In genomic region chr7:30800785-30801252, GRCh38 we compare ENCODE assay signal across 8 cellular contexts. TPM values are rescaled to one million over a fixed set of nuclear protein-coding genes. Genes with fewer than 3 reads are reported as not detected.
A peak's percentile ranks its signal among the peaks of the same experiment; 100 is the strongest.
DNase-seq lines count a peak whose midpoint lies in the region; ATAC-seq and TF ChIP-seq lines count a peak whose summit lies in the region.

No MANE protein-coding gene starts in this region.

- TF ChIP-seq CTCF in KMS-11 (conservative IDR thresholded peaks at IDR 0.05; ENCODE audit: low read depth, low read length) (peak; percentile 79), PC-9 (conservative IDR thresholded peaks at IDR 0.05) (peak; percentile 91), breast epithelium (IDR thresholded peaks at IDR 0.05) (peak; percentile 21 to 76 (median 71))

- CTCF ChIA-PET in PC-9 (lab: Charles Lee) = no interaction called here

- H4K20me1 ChIP-seq in KMS-11 (ENCODE audit: insufficient read depth) (no peaks in the 10 kb centered on the region), PC-9 (ENCODE audit: insufficient read depth) (peaks cover 3% of the 10 kb centered on the region; the same call in 1 of the 2 replicates)

- no TSS peak for BruUV-seq in PC-9 (replicated peaks; lab: Mats Ljungman, UMichigan)

- H3K4me3 ChIP-seq in KMS-11 (IDR thresholded peaks at IDR 0.05; ENCODE audit: insufficient read depth, low read depth, low read length) (no peak overlapping the region), PC-9 (no peak overlapping the region), breast epithelium (no peak overlapping the region)

- peaks cover 28% of the 10 kb centered on the region for H3F3A ChIP-seq in PC-9 (ENCODE audit: insufficient read depth, low read depth)

- no peaks in the 10 kb centered on the region for H3K9me2 ChIP-seq in PC-9 (ENCODE audit: insufficient read depth)

- H3K4me1 ChIP-seq in KMS-11 (ENCODE audit: low read depth, poor library complexity, severe bottlenecking) (no peaks in the 10 kb centered on the region), PC-9 (replicated peaks; ENCODE audit: insufficient read depth) (peaks cover 56% of the 10 kb centered on the region), breast epithelium (peaks cover 7 to 8% of the 10 kb centered on the region in 2 donors)

- POLR2A ChIA-PET in PC-9 (lab: Charles Lee; ENCODE audit: unreplicated experiment) = no interaction called here

- no peak overlapping the region for H3K27ac ChIP-seq in KMS-11
- H3K27ac ChIP-seq in PC-9 = no peak overlapping the region
- H3K27ac ChIP-seq in breast epithelium = peak overlapping the region; percentile 15 to 70

- H3K4me2 ChIP-seq in KMS-11 (no peak overlapping the region), PC-9 (no peak overlapping the region)

- H3K27me3 ChIP-seq in KMS-11 (ENCODE audit: insufficient read depth, low read depth) (no peaks in the 10 kb centered on the region), PC-9 (ENCODE audit: insufficient read depth, low read depth) (no peaks in the 10 kb centered on the region), breast epithelium (no peaks in the 10 kb centered on the region)

- DNase-seq in DMS 273 (lab: John Stamatoyannopoulos, UW; ENCODE audit: unreplicated experiment) (peak; percentile 95), PC-9 (peak; percentile 52 to 61), breast epithelium (ENCODE audit: low spot score in 2 of 2) (peak in 1 of 2 donors; percentile 60), inferior parietal cortex (ENCODE audit: extremely low spot score) (peak; percentile 91)
- DNase-seq in stimulated activated CD4-positive, alpha-beta T cell treated with anti-CD3 and anti-CD28 coated beads, TNF-alpha, amount 100 ng/mL, for 24 hours (ENCODE audit: low read depth in 3 of 3) = peak in 2 of 3 experiments; percentile 2 to 8

- H2AFZ ChIP-seq in KMS-11 (ENCODE audit: low read depth) (no peak overlapping the region), PC-9 (no peak overlapping the region)

- no peak overlapping the region for H3K9ac ChIP-seq in KMS-11

- H3K9me3 ChIP-seq in PC-9 (ENCODE audit: insufficient read depth, low read depth) (no peaks in the 10 kb centered on the region), breast epithelium (no peaks in the 10 kb centered on the region)

- H3K36me3 ChIP-seq in KMS-11 (ENCODE audit: insufficient read depth) (no peaks in the 10 kb centered on the region), PC-9 (ENCODE audit: low read depth) (no peaks in the 10 kb centered on the region), breast epithelium (no peaks in the 10 kb centered on the region)

- peak; percentile 41 for ATAC-seq in GM19372 (IDR thresholded peaks at IDR 0.05; ENCODE audit: low read depth, unreplicated experiment)
- no peak for ATAC-seq in HG02763 (IDR thresholded peaks at IDR 0.05; ENCODE audit: unreplicated experiment)

- intact Hi-C loops in PC-9 (cut with micrococcal nuclease; ENCODE audit: unreplicated experiment) = loop anchor here (1.0 to 5.0 kb wide), 4 partner anchors 58 to 936 kb away; no protein-coding TSS in a partner anchor
- intact Hi-C loops in breast epithelium (cut with DNase I; ENCODE audit: low total_unique reads) = loop anchor here (10.0 kb wide), 1 partner anchor 174 kb away; no protein-coding TSS in a partner anchor

- H3K79me2 ChIP-seq in KMS-11 (ENCODE audit: insufficient read depth, low read depth) (no peaks in the 10 kb centered on the region), PC-9 (ENCODE audit: low read depth) (no peaks in the 10 kb centered on the region)

- TF ChIP-seq POLR2A in breast epithelium (IDR thresholded peaks at IDR 0.05) = no peak

RNA-seq across cellular contexts. Expression of gene MINDY4, which starts 29.6 kb away (rescaled TPM):
- total RNA-seq in PC-9 (2021) (11.5 and 14.8 TPM in 2 replicates), breast epithelium (10 to 100 TPM in 2 of 3 donors, 1 to 10 TPM in 1; 5.6 to 14.9 (median 13.8) TPM)

RNA-seq across cellular contexts. Expression of gene INMT, which starts 48.9 kb away (rescaled TPM):
- total RNA-seq in PC-9 (2021) (not detected in 2 replicates), breast epithelium (10 to 100 TPM in 2 of 3 donors, 1 to 10 TPM in 1; 7.8 to 66.7 (median 26.2) TPM)

Comparison
In these comparisons a context has a peak if more than half of its experiments do, and no peak if none do; other contexts are left out.
1. H3K27ac ChIP-seq: peak in breast epithelium (2 of 2); none in KMS-11 (single experiment) and PC-9 (single experiment).
2. Peak in every context shown above with its lines, with median percentiles within 50 percentile points of each other: CTCF ChIP-seq.